ENCODE assay signal across 1 cellular context in genomic region chr22:31607696-31608095, GRCh38.
TF ChIP-seq lines count a peak whose summit lies in the region.

No MANE protein-coding gene starts in this region.

TF ChIP-seq in H1, 55 proteins besides CTCF, POLR2A, EP300 and RAD21 (continued from another document):
- TF ChIP-seq SAP30 (IDR thresholded peaks at IDR 0.05; ENCODE audit: insufficient read depth, insufficient replicate concordance, low read length) (no peak), ATF2 (IDR thresholded peaks at IDR 0.05; ENCODE audit: low read length) (no peak), NRF1 (IDR thresholded peaks at IDR 0.05; ENCODE audit: low read depth, low read length) (no peak), SUZ12 (IDR thresholded peaks at IDR 0.05; ENCODE audit: low read length) (no peak), HDAC2 (IDR thresholded peaks at IDR 0.05; ENCODE audit: borderline replicate concordance in 1 of 2, low read depth in 2 of 2, low read length in 2 of 2) (no peak), CHD1 (IDR thresholded peaks at IDR 0.05; ENCODE audit: low read depth, low read length) (no peak), RXRA (IDR thresholded peaks at IDR 0.05; ENCODE audit: insufficient read depth, low read depth, low read length) (no peak), KDM1A (IDR thresholded peaks at IDR 0.05; ENCODE audit: borderline replicate concordance, low read length) (no peak), CHD2 (IDR thresholded peaks at IDR 0.05; ENCODE audit: low read length) (no peak), RFX5 (IDR thresholded peaks at IDR 0.05; ENCODE audit: borderline replicate concordance, low read depth, low read length) (no peak), ASH2L (IDR thresholded peaks at IDR 0.05; ENCODE audit: low read length) (no peak)
